ENCODE assay signal across 8 cellular contexts in genomic region chr2:73780242-73780582, GRCh38. TPM values are rescaled to one million over a fixed set of nuclear protein-coding genes. Genes with fewer than 3 reads are reported as not detected.
DNase-seq lines count a peak whose midpoint lies in the region; TF ChIP-seq lines count a peak whose summit lies in the region.

No MANE protein-coding gene starts in this region.

- H3K4me1 ChIP-seq in SJCRH30, result no peaks in the 10 kb centered on the region

- H3K4me3 ChIP-seq in GM06990 (replicated peaks; ENCODE audit: low read depth, low read length), result peak overlapping the region; percentile 74
- peak overlapping the region; percentile 79 for H3K4me3 ChIP-seq in SJCRH30
- H3K4me3 ChIP-seq in epithelial cell of proximal tubule (ENCODE audit: low read depth, low read length), result peak overlapping the region; percentile 99
- H3K4me3 ChIP-seq in retinal pigment epithelial cell (ENCODE audit: low read length), result peak overlapping the region; percentile 83

- no peak for TF ChIP-seq CTCF in GM06990 (IDR thresholded peaks at IDR 0.05; ENCODE audit: insufficient read depth, low read length, poor library complexity, severe bottlenecking)
- no peak for TF ChIP-seq CTCF in epithelial cell of proximal tubule (conservative IDR thresholded peaks at IDR 0.05; ENCODE audit: low read depth, low read length)
- TF ChIP-seq CTCF in retinal pigment epithelial cell (conservative IDR thresholded peaks at IDR 0.05; ENCODE audit: low read depth, low read length), result no peak

- no peaks in the 10 kb centered on the region for H3K9me3 ChIP-seq in SJCRH30 (replicated peaks)

- H3K36me3 ChIP-seq in GM06990 (ENCODE audit: control insufficient read depth, insufficient read depth, low read length), result peaks cover 3% of the 10 kb centered on the region
- H3K36me3 ChIP-seq in SJCRH30, result peaks cover 12% of the 10 kb centered on the region

- DNase-seq in GM06990 (ENCODE audit: extremely low read depth, insufficient read length), result no peak
- no peak for DNase-seq in SJCRH30
- no peak for DNase-seq in epithelial cell of proximal tubule (ENCODE audit: low read depth)
- DNase-seq in retinal pigment epithelial cell (ENCODE audit: low read depth), result no peak
- no peak for DNase-seq in NCI-H187 (lab: John Stamatoyannopoulos, UW)
- no peak for DNase-seq in NCI-H1105 treated with DMSO at 0.1 percent for 48 hours (lab: John Stamatoyannopoulos, UW)
- DNase-seq in HUDEP-2 (lab: John Stamatoyannopoulos, UW; ENCODE audit: unreplicated experiment in 76 of 76), result no peak
- DNase-seq in NCI-H1048 (lab: John Stamatoyannopoulos, UW), result no peak

- no peaks in the 10 kb centered on the region for H3K27me3 ChIP-seq in GM06990 (replicated peaks; ENCODE audit: control insufficient read depth, insufficient read depth, low read length)
- H3K27me3 ChIP-seq in SJCRH30, result no peaks in the 10 kb centered on the region

- H3K27ac ChIP-seq in SJCRH30, result no peak overlapping the region

RNA-seq across cellular contexts. Expression of gene DUSP11, which starts 0.3 kb away (rescaled TPM):
- total RNA-seq in SJCRH30 (2014; rRNA removed; shearing (Covaris generic)), result 42.3 and 44.1 TPM in 2 replicates
- total RNA-seq in epithelial cell of proximal tubule, result 20.9 and 29.2 TPM in 2 replicates

RNA-seq across cellular contexts. Expression of gene C2orf78, which starts 3.8 kb away (rescaled TPM):
- total RNA-seq in SJCRH30 (2014; rRNA removed; shearing (Covaris generic)), result not detected in 2 replicates
- total RNA-seq in epithelial cell of proximal tubule, result not detected in 2 replicates

RNA-seq across cellular contexts. Expression of gene TPRKB, which starts 43.1 kb away (rescaled TPM):
- total RNA-seq in SJCRH30 (2014; rRNA removed; shearing (Covaris generic)), result 136 and 161 TPM in 2 replicates
- total RNA-seq in epithelial cell of proximal tubule, result 49.8 and 55.2 TPM in 2 replicates

RNA-seq across cellular contexts. Expression of gene STAMBP, which starts 48.5 kb away (rescaled TPM):
- 50.1 and 61.1 TPM in 2 replicates for total RNA-seq in SJCRH30 (2014; rRNA removed; shearing (Covaris generic))
- total RNA-seq in epithelial cell of proximal tubule, result 34.9 and 37.5 TPM in 2 replicates
